In the genomic region with DNA sequence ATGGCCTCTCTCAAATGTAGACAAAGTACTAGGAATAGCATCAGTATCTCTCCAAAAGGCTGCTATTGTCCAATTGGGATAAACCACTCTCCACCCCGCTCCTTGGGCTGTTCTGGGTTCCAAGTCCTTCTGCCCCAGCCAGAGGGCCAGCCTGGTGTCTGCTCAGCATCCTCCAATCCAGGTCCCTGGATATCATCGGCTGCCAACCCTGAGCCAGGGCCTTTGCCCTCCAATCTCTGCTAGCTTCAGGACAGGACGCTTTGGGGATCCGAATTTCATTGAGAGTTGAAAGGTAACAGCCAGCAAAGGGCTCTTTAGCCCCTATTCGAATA, we compare ENCODE assay signal across 19 cellular contexts.
"Had no signal": no experiment of that assay in that cellular context is flagged by ENCODE, and none has a peak within 500 bp of the region (broad histone marks: within the 10 kb centered on the region; RNA-seq: fewer than 3 reads in every experiment).

No MANE protein-coding gene starts in this region.

- H3K36me3 ChIP-seq: pancreas, WERI-Rb-1 had no signal

- H3K9me3 ChIP-seq: pancreas had no signal

- H3K9me3 Mint-ChIP-seq: activated CD4-positive, alpha-beta memory T cell treated with anti-CD3 and anti-CD28 coated beads, Interleukin-2, amount 10 ng/mL, durations not matched to agents 7 days and 5 days; activated naive CD4-positive, alpha-beta T cell treated with anti-CD3 and anti-CD28 coated beads, Interleukin-2, amount 50 U/mL, for 24 hours; neural crest cell had no signal

- DNase-seq: activated CD4-positive, alpha-beta memory T cell treated with anti-CD3 and anti-CD28 coated beads, Interleukin-2, amount 10 ng/mL, durations not matched to agents 7 days and 5 days; activated CD4-positive, alpha-beta T cell treated with anti-CD3 and anti-CD28 coated beads for 36 hours; activated effector memory CD4-positive, alpha-beta T cell treated with anti-CD3 and anti-CD28 coated beads, Interleukin-2, amount 50 U/mL, for 16 hours; activated T-cell treated with anti-CD3 and anti-CD28 coated beads, Interleukin-2, amount 50 U/mL, for 48 hours; dermis blood vessel endothelial cell; mesendoderm; stimulated activated CD4-positive, alpha-beta T cell treated with anti-CD3 and anti-CD28 coated beads, Interleukin-4, amount 100 ng/mL, for 24 hours; stimulated activated naive CD4-positive, alpha-beta T cell; T-helper 1 cell; T1000; trophoblast cell had no signal

- ATAC-seq: activated CD4-positive, alpha-beta T cell treated with anti-CD3 and anti-CD28 coated beads for 36 hours; SK-N-SH treated with all-trans-retinoic acid at 6 μM for 48 hours had no signal

- H3K4me1 ChIP-seq: pancreas had no signal

- H3K27me3 ChIP-seq: pancreas had no signal

- H3K36me3 Mint-ChIP-seq: activated naive CD4-positive, alpha-beta T cell treated with anti-CD3 and anti-CD28 coated beads, Interleukin-2, amount 50 U/mL, for 24 hours; brain had no signal

- H3K4me3 ChIP-seq: pancreas, skin epidermis had no signal

- H3K27ac ChIP-seq: epithelial cell of prostate, pancreas, skin epidermis, WERI-Rb-1 had no signal

- H3K4me3 Mint-ChIP-seq: activated CD4-positive, alpha-beta memory T cell treated with anti-CD3 and anti-CD28 coated beads, Interleukin-2, amount 10 ng/mL, durations not matched to agents 7 days and 5 days; activated CD4-positive, alpha-beta T cell treated with anti-CD3 and anti-CD28 coated beads for 36 hours; activated naive CD4-positive, alpha-beta T cell treated with anti-CD3 and anti-CD28 coated beads, Interleukin-2, amount 50 U/mL, for 24 hours; neural crest cell had no signal

- H3K4me1 Mint-ChIP-seq: activated CD4-positive, alpha-beta memory T cell treated with anti-CD3 and anti-CD28 coated beads, Interleukin-2, amount 10 ng/mL, durations not matched to agents 7 days and 5 days; activated CD4-positive, alpha-beta T cell treated with anti-CD3 and anti-CD28 coated beads for 36 hours; activated naive CD4-positive, alpha-beta T cell treated with anti-CD3 and anti-CD28 coated beads, Interleukin-2, amount 50 U/mL, for 24 hours had no signal

- H3K27ac Mint-ChIP-seq: activated CD4-positive, alpha-beta memory T cell treated with anti-CD3 and anti-CD28 coated beads, Interleukin-2, amount 10 ng/mL, durations not matched to agents 7 days and 5 days; activated CD4-positive, alpha-beta T cell treated with anti-CD3 and anti-CD28 coated beads for 36 hours; activated naive CD4-positive, alpha-beta T cell treated with anti-CD3 and anti-CD28 coated beads, Interleukin-2, amount 50 U/mL, for 24 hours had no signal
